8 cellular contexts compared by ENCODE assay signal in the genomic region with DNA sequence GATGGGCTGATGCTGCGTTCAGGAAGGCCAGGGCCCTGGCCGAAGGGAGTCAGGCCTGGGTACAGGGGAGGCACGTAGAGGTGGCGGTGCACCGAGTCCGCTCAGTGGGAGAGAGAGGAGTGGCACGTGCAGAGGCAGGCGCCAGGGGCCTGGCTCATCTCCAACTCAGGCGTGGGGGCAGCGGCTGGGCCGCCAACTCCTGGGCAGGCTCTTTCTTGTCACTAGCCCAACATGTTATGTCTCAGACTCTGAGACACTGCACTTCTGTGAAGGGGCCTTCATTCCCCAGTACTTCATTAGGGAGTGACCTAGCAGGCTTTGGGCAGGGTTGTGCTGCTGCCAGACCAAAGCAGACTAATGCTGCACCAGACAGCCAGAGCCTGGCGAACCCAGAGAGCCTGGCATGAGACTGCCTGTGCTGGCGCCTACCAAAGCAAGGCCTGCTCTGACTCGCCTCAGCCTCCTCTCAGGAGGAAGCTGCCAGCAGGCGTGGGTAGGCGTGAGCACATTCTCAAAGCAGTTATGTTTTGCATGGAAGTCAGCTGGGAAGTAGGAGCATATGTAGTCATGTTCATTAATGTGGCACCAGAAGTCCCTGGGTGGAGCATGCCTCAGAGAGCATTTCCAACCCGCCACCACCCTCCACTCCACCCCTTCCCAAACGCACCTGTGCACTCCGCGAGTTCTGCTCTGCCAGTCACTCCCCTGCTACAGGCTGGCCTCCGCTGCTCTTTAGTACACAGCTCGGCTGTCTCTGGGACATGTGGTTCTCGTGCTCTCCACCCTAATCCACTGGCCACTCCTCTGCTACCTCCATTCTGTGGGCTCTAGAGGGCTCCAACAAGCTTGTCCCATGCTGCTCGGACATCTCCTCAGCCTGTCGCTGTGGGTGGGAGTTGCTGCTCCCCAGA. TPM values are rescaled to one million over a fixed set of nuclear protein-coding genes. Genes with fewer than 3 reads are reported as not detected.
DNase-seq lines count a peak whose midpoint lies in the region; ATAC-seq and TF ChIP-seq lines count a peak whose summit lies in the region.

No MANE protein-coding gene starts in this region.

- ATAC-seq in upper lobe of right lung, result peak; percentile 86
- no peak for ATAC-seq in HG02885 (IDR thresholded peaks at IDR 0.05; ENCODE audit: poor library complexity, unreplicated experiment)

- no peak overlapping the region for H3K4me3 ChIP-seq in mesenchymal stem cell (ENCODE audit: insufficient read depth in 1 of 2, low read depth in 1 of 2, low read length in 2 of 2)
- no peak overlapping the region for H3K4me3 ChIP-seq in upper lobe of right lung

- intact Hi-C loops in upper lobe of right lung (cut with DNase I) (no loop called here), Calu3 (cut with micrococcal nuclease; ENCODE audit: unreplicated experiment) (no loop called here)

- BruUV-seq in Calu3 (replicated peaks; lab: Mats Ljungman, UMichigan), result no TSS peak

- H3K9me3 Mint-ChIP-seq in Calu3 (ENCODE audit: low read depth, unreplicated experiment), result no peaks in the 10 kb centered on the region

- TF ChIP-seq CTCF in upper lobe of right lung (IDR thresholded peaks at IDR 0.05) (no peak), Calu3 (IDR thresholded peaks at IDR 0.05; ENCODE audit: unreplicated experiment) (no peak)

- H2BK15ac ChIP-seq in mesenchymal stem cell (ENCODE audit: low read depth, poor library complexity, severe bottlenecking), result no peak overlapping the region

- H3K79me1 ChIP-seq in mesenchymal stem cell (replicated peaks; ENCODE audit: low read length, poor library complexity, severe bottlenecking), result peaks cover 6% of the 10 kb centered on the region

- no peaks in the 10 kb centered on the region for H3K27me3 Mint-ChIP-seq in Calu3 (ENCODE audit: unreplicated experiment)

- peaks cover 13% of the 10 kb centered on the region for H3K4me1 ChIP-seq in mesenchymal stem cell (ENCODE audit: control insufficient read depth, insufficient read depth, low read depth, low read length)
- peaks cover 25% of the 10 kb centered on the region for H3K4me1 ChIP-seq in upper lobe of right lung

- H3K36me3 Mint-ChIP-seq in Calu3 (ENCODE audit: insufficient read depth, unreplicated experiment), result peaks cover 57% of the 10 kb centered on the region

- DNase-seq in C1 segment of cervical spinal cord (lab: John Stamatoyannopoulos, UW) (peak in 10 of 14 donors; percentile 22 to 86 (median 58)), NCI-H2029 treated with DMSO at 0.1 percent for 48 hours (lab: John Stamatoyannopoulos, UW) (peak; percentile 36), cerebellum (ENCODE audit: low spot score) (peak; percentile 81), mesenchymal stem cell (no peak), upper lobe of right lung (peak; percentile 88), Calu3 (no peak)
- DNase-seq in activated CD8-positive, alpha-beta memory T cell treated with anti-CD3 and anti-CD28 coated beads, Interleukin-2, amount 50 U/mL, for 48 hours, result no peak

- WGBS in mesenchymal stem cell, result 93% methylated on average over 23 of the region's 25 CpGs

- H3K27ac Mint-ChIP-seq in Calu3 (ENCODE audit: unreplicated experiment), result no peak overlapping the region

- H3K27me3 ChIP-seq in mesenchymal stem cell (ENCODE audit: control insufficient read depth in 1 of 2, insufficient read depth in 1 of 2, low read length in 2 of 2) (no peaks in the 10 kb centered on the region), upper lobe of right lung (no peaks in the 10 kb centered on the region)

- H3K9me3 ChIP-seq in mesenchymal stem cell (ENCODE audit: control insufficient read depth, low read length), result no peaks in the 10 kb centered on the region
- no peaks in the 10 kb centered on the region for H3K9me3 ChIP-seq in upper lobe of right lung

- H3K23ac ChIP-seq in mesenchymal stem cell (ENCODE audit: low read length in 2 of 2), result no peak overlapping the region

- no peak overlapping the region for H2BK120ac ChIP-seq in mesenchymal stem cell (ENCODE audit: low read depth, low read length)

- no peak overlapping the region for H2AFZ ChIP-seq in mesenchymal stem cell (ENCODE audit: low read depth, low read length)

- H3K9ac ChIP-seq in mesenchymal stem cell (ENCODE audit: low read length), result peak overlapping the region; percentile 60

- no peak overlapping the region for H3K18ac ChIP-seq in mesenchymal stem cell (ENCODE audit: low read depth in 1 of 2, low read length in 2 of 2)

- no peak overlapping the region for H2BK12ac ChIP-seq in mesenchymal stem cell (ENCODE audit: low read length in 2 of 2)

- H4K91ac ChIP-seq in mesenchymal stem cell (ENCODE audit: low read length), result no peak overlapping the region

- H3K4me3 Mint-ChIP-seq in Calu3 (ENCODE audit: low read depth, unreplicated experiment), result no peak overlapping the region

- H3K4me2 ChIP-seq in mesenchymal stem cell (ENCODE audit: low read length, poor library complexity, severe bottlenecking), result no peak overlapping the region

- CTCF ChIA-PET in Calu3 (lab: Charles Lee), result no interaction called here

- no peak overlapping the region for H4K8ac ChIP-seq in mesenchymal stem cell (ENCODE audit: low read length)

- H3K4ac ChIP-seq in mesenchymal stem cell (ENCODE audit: low read depth in 1 of 2, low read length in 2 of 2), result no peak overlapping the region

- H3K36me3 ChIP-seq in mesenchymal stem cell (ENCODE audit: control insufficient read depth in 1 of 2, insufficient read depth in 2 of 2, low read depth in 1 of 2, low read length in 2 of 2) (peaks cover 57 to 61% of the 10 kb centered on the region in 2 experiments), upper lobe of right lung (peaks cover 24% of the 10 kb centered on the region)

- H3K4me1 Mint-ChIP-seq in Calu3 (ENCODE audit: low read depth, unreplicated experiment), result no peaks in the 10 kb centered on the region

- no peak overlapping the region for H3K14ac ChIP-seq in mesenchymal stem cell (ENCODE audit: low read length in 2 of 2)

- no peak overlapping the region for H2AK5ac ChIP-seq in mesenchymal stem cell (ENCODE audit: low read length, severe bottlenecking)

- H2BK5ac ChIP-seq in mesenchymal stem cell (ENCODE audit: low read depth, low read length, poor library complexity, severe bottlenecking), result no peak overlapping the region

- H3K27ac ChIP-seq in mesenchymal stem cell (ENCODE audit: low read length, poor library complexity, severe bottlenecking) (no peak overlapping the region), upper lobe of right lung (peak overlapping the region; percentile 63)

RNA-seq across cellular contexts. Expression of a gene that starts 9.7 kb away (rescaled TPM):
- total RNA-seq in cerebellum, result 155 TPM
- 46.1 TPM for polyA plus RNA-seq in mesenchymal stem cell (2013, experiment 1 of 2)
- polyA plus RNA-seq in mesenchymal stem cell (2013, experiment 2 of 2), result 46.9 TPM
- total RNA-seq in upper lobe of right lung, result 148 TPM
- 27.0 and 28.2 TPM in 2 replicates for total RNA-seq in Calu3 (2022)

RNA-seq across cellular contexts. Expression of a gene that starts 16.0 kb away (rescaled TPM):
- total RNA-seq in cerebellum (5.1 TPM), upper lobe of right lung (11.6 TPM), Calu3 (2022) (25.9 and 28.0 TPM in 2 replicates)
- 3.6 TPM for polyA plus RNA-seq in mesenchymal stem cell (2013, experiment 1 of 2)
- polyA plus RNA-seq in mesenchymal stem cell (2013, experiment 2 of 2), result 3.8 TPM

RNA-seq across cellular contexts. Expression of a gene that starts 49.5 kb away (rescaled TPM):
- total RNA-seq in cerebellum, result 27.2 TPM
- polyA plus RNA-seq in mesenchymal stem cell (2013, experiment 1 of 2), result 14.8 TPM
- polyA plus RNA-seq in mesenchymal stem cell (2013, experiment 2 of 2), result 14.4 TPM
- total RNA-seq in upper lobe of right lung, result 33.0 TPM
- 36.5 and 38.4 TPM in 2 replicates for total RNA-seq in Calu3 (2022)

RNA-seq across cellular contexts. Expression of a gene that starts 49.8 kb away (rescaled TPM):
- 23.4 TPM for total RNA-seq in cerebellum
- 63.1 TPM for polyA plus RNA-seq in mesenchymal stem cell (2013, experiment 1 of 2)
- polyA plus RNA-seq in mesenchymal stem cell (2013, experiment 2 of 2), result 58.9 TPM
- total RNA-seq in upper lobe of right lung, result 29.7 TPM
- 29.1 and 37.2 TPM in 2 replicates for total RNA-seq in Calu3 (2022)

Comparison
In these comparisons a context has a peak if more than half of its experiments do, and no peak if none do; other contexts are left out.
1. DNase-seq: peak in C1 segment of cervical spinal cord (10 of 14), NCI-H2029 treated with DMSO at 0.1 percent for 48 hours (single experiment), cerebellum (single experiment) and upper lobe of right lung (single experiment); none in mesenchymal stem cell (single experiment), Calu3 (single experiment) and activated CD8-positive, alpha-beta memory T cell treated with anti-CD3 and anti-CD28 coated beads, Interleukin-2, amount 50 U/mL, for 48 hours (single experiment).